In the genomic region with DNA sequence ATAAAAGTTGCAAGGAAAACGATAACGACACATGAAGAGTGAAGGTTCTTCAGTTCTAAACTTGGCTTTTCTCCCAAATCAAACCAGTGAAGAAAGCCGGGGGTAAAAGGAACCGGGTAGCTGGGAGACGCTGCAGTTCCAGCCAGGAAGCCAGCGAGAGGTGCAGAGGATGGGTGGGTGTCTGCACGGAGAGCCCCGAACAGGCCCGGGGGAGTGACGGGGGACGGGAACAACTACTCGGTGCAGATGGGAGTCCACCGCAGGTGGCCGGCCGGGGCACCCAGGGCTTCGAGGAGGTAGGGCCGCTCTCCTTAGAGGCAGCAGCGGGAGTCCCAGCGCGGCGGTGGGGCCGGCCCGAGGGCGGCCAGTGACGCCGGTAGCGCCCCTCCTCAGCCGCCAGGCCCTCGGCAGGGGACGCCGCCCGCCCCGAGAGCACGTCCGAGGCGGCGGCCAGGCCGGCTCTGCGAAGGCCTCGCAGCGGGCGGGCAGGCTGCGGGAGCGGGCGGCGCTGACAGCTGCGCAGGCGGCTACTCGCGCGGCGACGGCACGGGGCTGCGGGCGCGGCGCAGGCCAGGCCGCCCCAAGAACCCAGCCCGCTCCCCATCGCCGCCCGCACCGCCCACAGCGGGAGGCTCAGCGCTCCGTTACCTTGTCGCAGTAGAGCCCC, we compare ENCODE assay signal across 2 cellular contexts.
TF ChIP-seq lines count a peak whose summit lies in the region.

No MANE protein-coding gene starts in this region.

TF ChIP-seq in SK-N-SH treated with all-trans-retinoic acid at 6 μM for 48 hours, 23 proteins besides CTCF, POLR2A, EP300 and RAD21:
- no peak for TF ChIP-seq PPARA (CRISPR knock-in tag; IDR thresholded peaks at IDR 0.05; ENCODE audit: borderline replicate concordance)
- TF ChIP-seq, protein P1, sequence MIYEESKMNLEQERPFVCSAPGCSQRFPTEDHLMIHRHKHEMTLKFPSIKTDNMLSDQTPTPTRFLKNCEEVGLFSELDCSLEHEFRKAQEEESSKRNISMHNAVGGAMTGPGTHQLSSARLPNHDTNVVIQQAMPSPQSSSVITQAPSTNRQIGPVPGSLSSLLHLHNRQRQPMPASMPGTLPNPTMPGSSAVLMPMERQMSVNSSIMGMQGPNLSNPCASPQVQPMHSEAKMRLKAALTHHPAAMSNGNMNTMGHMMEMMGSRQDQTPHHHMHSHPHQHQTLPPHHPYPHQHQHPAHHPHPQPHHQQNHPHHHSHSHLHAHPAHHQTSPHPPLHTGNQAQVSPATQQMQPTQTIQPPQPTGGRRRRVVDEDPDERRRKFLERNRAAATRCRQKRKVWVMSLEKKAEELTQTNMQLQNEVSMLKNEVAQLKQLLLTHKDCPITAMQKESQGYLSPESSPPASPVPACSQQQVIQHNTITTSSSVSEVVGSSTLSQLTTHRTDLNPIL (CRISPR knock-in tag; IDR thresholded peaks at IDR 0.05; ENCODE audit: low read depth): no peak
- no peak for TF ChIP-seq ZFP3 (CRISPR knock-in tag; IDR thresholded peaks at IDR 0.05)
- TF ChIP-seq TCF4 (CRISPR knock-in tag; IDR thresholded peaks at IDR 0.05; ENCODE audit: borderline replicate concordance): no peak
- TF ChIP-seq, protein P2, sequence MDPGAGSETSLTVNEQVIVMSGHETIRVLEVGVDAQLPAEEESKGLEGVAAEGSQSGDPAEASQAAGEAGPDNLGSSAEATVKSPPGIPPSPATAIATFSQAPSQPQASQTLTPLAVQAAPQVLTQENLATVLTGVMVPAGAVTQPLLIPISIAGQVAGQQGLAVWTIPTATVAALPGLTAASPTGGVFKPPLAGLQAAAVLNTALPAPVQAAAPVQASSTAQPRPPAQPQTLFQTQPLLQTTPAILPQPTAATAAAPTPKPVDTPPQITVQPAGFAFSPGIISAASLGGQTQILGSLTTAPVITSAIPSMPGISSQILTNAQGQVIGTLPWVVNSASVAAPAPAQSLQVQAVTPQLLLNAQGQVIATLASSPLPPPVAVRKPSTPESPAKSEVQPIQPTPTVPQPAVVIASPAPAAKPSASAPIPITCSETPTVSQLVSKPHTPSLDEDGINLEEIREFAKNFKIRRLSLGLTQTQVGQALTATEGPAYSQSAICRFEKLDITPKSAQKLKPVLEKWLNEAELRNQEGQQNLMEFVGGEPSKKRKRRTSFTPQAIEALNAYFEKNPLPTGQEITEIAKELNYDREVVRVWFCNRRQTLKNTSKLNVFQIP (CRISPR knock-in tag; IDR thresholded peaks at IDR 0.05; ENCODE audit: borderline replicate concordance, low read depth): no peak
- no peak for TF ChIP-seq TOX (CRISPR knock-in tag; IDR thresholded peaks at IDR 0.05; ENCODE audit: borderline replicate concordance)
- TF ChIP-seq ZNF70 (CRISPR knock-in tag; IDR thresholded peaks at IDR 0.05): no peak
- TF ChIP-seq ZFP30 (CRISPR knock-in tag; IDR thresholded peaks at IDR 0.05): no peak
- no peak for TF ChIP-seq ISL1 (CRISPR knock-in tag; IDR thresholded peaks at IDR 0.05)
- no peak for TF ChIP-seq BACH2 (CRISPR knock-in tag; IDR thresholded peaks at IDR 0.05; ENCODE audit: borderline replicate concordance)
- no peak for TF ChIP-seq ZNF8 (CRISPR knock-in tag; IDR thresholded peaks at IDR 0.05)
- no peak for TF ChIP-seq ZNF565 (CRISPR knock-in tag; conservative IDR thresholded peaks at IDR 0.05; ENCODE audit: low read depth)
- no peak for TF ChIP-seq ZC3H10 (CRISPR knock-in tag; IDR thresholded peaks at IDR 0.05)
- TF ChIP-seq, protein P3, sequence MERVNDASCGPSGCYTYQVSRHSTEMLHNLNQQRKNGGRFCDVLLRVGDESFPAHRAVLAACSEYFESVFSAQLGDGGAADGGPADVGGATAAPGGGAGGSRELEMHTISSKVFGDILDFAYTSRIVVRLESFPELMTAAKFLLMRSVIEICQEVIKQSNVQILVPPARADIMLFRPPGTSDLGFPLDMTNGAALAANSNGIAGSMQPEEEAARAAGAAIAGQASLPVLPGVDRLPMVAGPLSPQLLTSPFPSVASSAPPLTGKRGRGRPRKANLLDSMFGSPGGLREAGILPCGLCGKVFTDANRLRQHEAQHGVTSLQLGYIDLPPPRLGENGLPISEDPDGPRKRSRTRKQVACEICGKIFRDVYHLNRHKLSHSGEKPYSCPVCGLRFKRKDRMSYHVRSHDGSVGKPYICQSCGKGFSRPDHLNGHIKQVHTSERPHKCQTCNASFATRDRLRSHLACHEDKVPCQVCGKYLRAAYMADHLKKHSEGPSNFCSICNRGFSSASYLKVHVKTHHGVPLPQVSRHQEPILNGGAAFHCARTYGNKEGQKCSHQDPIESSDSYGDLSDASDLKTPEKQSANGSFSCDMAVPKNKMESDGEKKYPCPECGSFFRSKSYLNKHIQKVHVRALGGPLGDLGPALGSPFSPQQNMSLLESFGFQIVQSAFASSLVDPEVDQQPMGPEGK (CRISPR knock-in tag; IDR thresholded peaks at IDR 0.05; ENCODE audit: borderline replicate concordance): no peak
TF ChIP-seq in SK-N-SH treated with all-trans-retinoic acid at 6 μM for 48 hours: peak in this region for 0.

TF ChIP-seq in GM12878, 131 proteins besides CTCF, POLR2A, EP300 and RAD21 (continues in another document):
- no peak for TF ChIP-seq NRF1 (conservative IDR thresholded peaks at IDR 0.05; ENCODE audit: low read depth, low read length)
- no peak for TF ChIP-seq SMC3 (IDR thresholded peaks at IDR 0.05; ENCODE audit: borderline replicate concordance, low read length)
- no peak for TF ChIP-seq RCOR1 (conservative IDR thresholded peaks at IDR 0.05; ENCODE audit: low read depth, low read length)
- TF ChIP-seq MEF2A (IDR thresholded peaks at IDR 0.05; ENCODE audit: insufficient read depth, low read depth, low read length): no peak
- peak; percentile 70 for TF ChIP-seq DPF2 (IDR thresholded peaks at IDR 0.05)
- TF ChIP-seq NR2C1 (IDR thresholded peaks at IDR 0.05): no peak
- TF ChIP-seq TARDBP (IDR thresholded peaks at IDR 0.05; ENCODE audit: borderline replicate concordance): no peak
- peak; percentile 98; the same call in 1 of the 2 replicates for TF ChIP-seq LARP7 (IDR thresholded peaks at IDR 0.05)
- TF ChIP-seq SMARCA5 (IDR thresholded peaks at IDR 0.05): peak; percentile 74
- no peak for TF ChIP-seq CBFB (IDR thresholded peaks at IDR 0.05; ENCODE audit: low read depth)
- TF ChIP-seq IKZF2 (IDR thresholded peaks at IDR 0.05): no peak
- TF ChIP-seq, protein P4, sequence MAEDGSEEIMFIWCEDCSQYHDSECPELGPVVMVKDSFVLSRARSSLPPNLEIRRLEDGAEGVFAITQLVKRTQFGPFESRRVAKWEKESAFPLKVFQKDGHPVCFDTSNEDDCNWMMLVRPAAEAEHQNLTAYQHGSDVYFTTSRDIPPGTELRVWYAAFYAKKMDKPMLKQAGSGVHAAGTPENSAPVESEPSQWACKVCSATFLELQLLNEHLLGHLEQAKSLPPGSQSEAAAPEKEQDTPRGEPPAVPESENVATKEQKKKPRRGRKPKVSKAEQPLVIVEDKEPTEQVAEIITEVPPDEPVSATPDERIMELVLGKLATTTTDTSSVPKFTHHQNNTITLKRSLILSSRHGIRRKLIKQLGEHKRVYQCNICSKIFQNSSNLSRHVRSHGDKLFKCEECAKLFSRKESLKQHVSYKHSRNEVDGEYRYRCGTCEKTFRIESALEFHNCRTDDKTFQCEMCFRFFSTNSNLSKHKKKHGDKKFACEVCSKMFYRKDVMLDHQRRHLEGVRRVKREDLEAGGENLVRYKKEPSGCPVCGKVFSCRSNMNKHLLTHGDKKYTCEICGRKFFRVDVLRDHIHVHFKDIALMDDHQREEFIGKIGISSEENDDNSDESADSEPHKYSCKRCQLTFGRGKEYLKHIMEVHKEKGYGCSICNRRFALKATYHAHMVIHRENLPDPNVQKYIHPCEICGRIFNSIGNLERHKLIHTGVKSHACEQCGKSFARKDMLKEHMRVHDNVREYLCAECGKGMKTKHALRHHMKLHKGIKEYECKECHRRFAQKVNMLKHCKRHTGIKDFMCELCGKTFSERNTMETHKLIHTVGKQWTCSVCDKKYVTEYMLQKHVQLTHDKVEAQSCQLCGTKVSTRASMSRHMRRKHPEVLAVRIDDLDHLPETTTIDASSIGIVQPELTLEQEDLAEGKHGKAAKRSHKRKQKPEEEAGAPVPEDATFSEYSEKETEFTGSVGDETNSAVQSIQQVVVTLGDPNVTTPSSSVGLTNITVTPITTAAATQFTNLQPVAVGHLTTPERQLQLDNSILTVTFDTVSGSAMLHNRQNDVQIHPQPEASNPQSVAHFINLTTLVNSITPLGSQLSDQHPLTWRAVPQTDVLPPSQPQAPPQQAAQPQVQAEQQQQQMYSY (CRISPR knock-in tag; IDR thresholded peaks at IDR 0.05): no peak
- TF ChIP-seq MEF2B (IDR thresholded peaks at IDR 0.05; ENCODE audit: partially characterized antibody, poor library complexity, severe bottlenecking): no peak
- no peak for TF ChIP-seq JUND (IDR thresholded peaks at IDR 0.05; ENCODE audit: low read depth, low read length)
- no peak for TF ChIP-seq BCL11A (IDR thresholded peaks at IDR 0.05; ENCODE audit: low read depth, low read length)
- TF ChIP-seq SIN3A (IDR thresholded peaks at IDR 0.05; ENCODE audit: low read depth, low read length): 0 out of 2 replicates have a peak, but pooled peaks have one; percentile 18
- TF ChIP-seq RBBP5 (conservative IDR thresholded peaks at IDR 0.05): no peak
- TF ChIP-seq, protein P5, sequence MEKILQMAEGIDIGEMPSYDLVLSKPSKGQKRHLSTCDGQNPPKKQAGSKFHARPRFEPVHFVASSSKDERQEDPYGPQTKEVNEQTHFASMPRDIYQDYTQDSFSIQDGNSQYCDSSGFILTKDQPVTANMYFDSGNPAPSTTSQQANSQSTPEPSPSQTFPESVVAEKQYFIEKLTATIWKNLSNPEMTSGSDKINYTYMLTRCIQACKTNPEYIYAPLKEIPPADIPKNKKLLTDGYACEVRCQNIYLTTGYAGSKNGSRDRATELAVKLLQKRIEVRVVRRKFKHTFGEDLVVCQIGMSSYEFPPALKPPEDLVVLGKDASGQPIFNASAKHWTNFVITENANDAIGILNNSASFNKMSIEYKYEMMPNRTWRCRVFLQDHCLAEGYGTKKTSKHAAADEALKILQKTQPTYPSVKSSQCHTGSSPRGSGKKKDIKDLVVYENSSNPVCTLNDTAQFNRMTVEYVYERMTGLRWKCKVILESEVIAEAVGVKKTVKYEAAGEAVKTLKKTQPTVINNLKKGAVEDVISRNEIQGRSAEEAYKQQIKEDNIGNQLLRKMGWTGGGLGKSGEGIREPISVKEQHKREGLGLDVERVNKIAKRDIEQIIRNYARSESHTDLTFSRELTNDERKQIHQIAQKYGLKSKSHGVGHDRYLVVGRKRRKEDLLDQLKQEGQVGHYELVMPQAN (conservative IDR thresholded peaks at IDR 0.05): peak; percentile 86
- TF ChIP-seq, protein P6, sequence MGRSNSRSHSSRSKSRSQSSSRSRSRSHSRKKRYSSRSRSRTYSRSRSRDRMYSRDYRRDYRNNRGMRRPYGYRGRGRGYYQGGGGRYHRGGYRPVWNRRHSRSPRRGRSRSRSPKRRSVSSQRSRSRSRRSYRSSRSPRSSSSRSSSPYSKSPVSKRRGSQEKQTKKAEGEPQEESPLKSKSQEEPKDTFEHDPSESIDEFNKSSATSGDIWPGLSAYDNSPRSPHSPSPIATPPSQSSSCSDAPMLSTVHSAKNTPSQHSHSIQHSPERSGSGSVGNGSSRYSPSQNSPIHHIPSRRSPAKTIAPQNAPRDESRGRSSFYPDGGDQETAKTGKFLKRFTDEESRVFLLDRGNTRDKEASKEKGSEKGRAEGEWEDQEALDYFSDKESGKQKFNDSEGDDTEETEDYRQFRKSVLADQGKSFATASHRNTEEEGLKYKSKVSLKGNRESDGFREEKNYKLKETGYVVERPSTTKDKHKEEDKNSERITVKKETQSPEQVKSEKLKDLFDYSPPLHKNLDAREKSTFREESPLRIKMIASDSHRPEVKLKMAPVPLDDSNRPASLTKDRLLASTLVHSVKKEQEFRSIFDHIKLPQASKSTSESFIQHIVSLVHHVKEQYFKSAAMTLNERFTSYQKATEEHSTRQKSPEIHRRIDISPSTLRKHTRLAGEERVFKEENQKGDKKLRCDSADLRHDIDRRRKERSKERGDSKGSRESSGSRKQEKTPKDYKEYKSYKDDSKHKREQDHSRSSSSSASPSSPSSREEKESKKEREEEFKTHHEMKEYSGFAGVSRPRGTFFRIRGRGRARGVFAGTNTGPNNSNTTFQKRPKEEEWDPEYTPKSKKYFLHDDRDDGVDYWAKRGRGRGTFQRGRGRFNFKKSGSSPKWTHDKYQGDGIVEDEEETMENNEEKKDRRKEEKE (IDR thresholded peaks at IDR 0.05): no peak
- no peak for TF ChIP-seq EGR1 (IDR thresholded peaks at IDR 0.05; ENCODE audit: borderline replicate concordance in 1 of 2, low read depth in 2 of 2, low read length in 2 of 2)
- TF ChIP-seq, protein P7, sequence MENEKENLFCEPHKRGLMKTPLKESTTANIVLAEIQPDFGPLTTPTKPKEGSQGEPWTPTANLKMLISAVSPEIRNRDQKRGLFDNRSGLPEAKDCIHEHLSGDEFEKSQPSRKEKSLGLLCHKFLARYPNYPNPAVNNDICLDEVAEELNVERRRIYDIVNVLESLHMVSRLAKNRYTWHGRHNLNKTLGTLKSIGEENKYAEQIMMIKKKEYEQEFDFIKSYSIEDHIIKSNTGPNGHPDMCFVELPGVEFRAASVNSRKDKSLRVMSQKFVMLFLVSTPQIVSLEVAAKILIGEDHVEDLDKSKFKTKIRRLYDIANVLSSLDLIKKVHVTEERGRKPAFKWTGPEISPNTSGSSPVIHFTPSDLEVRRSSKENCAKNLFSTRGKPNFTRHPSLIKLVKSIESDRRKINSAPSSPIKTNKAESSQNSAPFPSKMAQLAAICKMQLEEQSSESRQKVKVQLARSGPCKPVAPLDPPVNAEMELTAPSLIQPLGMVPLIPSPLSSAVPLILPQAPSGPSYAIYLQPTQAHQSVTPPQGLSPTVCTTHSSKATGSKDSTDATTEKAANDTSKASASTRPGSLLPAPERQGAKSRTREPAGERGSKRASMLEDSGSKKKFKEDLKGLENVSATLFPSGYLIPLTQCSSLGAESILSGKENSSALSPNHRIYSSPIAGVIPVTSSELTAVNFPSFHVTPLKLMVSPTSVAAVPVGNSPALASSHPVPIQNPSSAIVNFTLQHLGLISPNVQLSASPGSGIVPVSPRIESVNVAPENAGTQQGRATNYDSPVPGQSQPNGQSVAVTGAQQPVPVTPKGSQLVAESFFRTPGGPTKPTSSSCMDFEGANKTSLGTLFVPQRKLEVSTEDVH (IDR thresholded peaks at IDR 0.05; ENCODE audit: low read depth, partially characterized antibody): no peak
- TF ChIP-seq ETV6 (conservative IDR thresholded peaks at IDR 0.05 in 1 of 2, IDR thresholded peaks at IDR 0.05 in 1 of 2; ENCODE audit: borderline replicate concordance in 1 of 2, low read depth in 1 of 2): no peak
- no peak for TF ChIP-seq WRNIP1 (IDR thresholded peaks at IDR 0.05; ENCODE audit: borderline replicate concordance, low read depth, low read length)
- 0 out of 2 replicates have a peak, but pooled peaks have one; percentile 32 for TF ChIP-seq ZNF217 (IDR thresholded peaks at IDR 0.05)
- TF ChIP-seq, protein P8, sequence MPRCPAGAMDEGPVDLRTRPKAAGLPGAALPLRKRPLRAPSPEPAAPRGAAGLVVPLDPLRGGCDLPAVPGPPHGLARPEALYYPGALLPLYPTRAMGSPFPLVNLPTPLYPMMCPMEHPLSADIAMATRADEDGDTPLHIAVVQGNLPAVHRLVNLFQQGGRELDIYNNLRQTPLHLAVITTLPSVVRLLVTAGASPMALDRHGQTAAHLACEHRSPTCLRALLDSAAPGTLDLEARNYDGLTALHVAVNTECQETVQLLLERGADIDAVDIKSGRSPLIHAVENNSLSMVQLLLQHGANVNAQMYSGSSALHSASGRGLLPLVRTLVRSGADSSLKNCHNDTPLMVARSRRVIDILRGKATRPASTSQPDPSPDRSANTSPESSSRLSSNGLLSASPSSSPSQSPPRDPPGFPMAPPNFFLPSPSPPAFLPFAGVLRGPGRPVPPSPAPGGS (IDR thresholded peaks at IDR 0.05; ENCODE audit: borderline replicate concordance, insufficient read depth, low read depth, low read length, poor library complexity, severe bottlenecking): peak; percentile 7
- no peak for TF ChIP-seq BRCA1 (IDR thresholded peaks at IDR 0.05; ENCODE audit: low read depth, low read length)
- peak; percentile 86 for TF ChIP-seq GATAD2B (conservative IDR thresholded peaks at IDR 0.05; ENCODE audit: low read depth)
- TF ChIP-seq ZNF384 (IDR thresholded peaks at IDR 0.05; ENCODE audit: borderline replicate concordance, low read depth, low read length): no peak
- TF ChIP-seq NR2C2 (IDR thresholded peaks at IDR 0.05; ENCODE audit: borderline replicate concordance, control insufficient read depth, insufficient read length, low read depth): no peak
